ENCODE assay signal across 24 cellular contexts in the genomic region with DNA sequence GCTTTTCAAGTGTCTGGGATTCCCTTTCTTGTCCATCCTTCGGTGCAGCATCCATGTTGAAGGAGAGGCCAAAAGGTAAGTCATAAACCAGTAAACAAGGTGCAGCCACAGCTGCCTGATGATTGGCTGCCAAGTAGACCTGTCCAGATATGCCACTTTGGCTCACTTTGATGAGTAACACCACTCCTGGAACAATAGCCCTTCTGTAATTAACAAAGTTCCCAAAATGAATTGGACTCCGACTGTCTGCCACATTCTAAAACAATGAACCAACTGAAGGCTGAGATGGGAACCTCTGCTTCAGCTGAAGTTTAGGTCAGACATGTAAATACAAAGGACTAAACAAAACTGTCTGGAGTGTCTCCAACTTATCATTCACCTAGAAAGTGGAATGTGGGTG.
DNase-seq lines count a peak whose midpoint lies in the region; ATAC-seq and TF ChIP-seq lines count a peak whose summit lies in the region.
"Had no signal": no experiment of that assay in that cellular context is flagged by ENCODE, and none has a peak within 500 bp of the region (broad histone marks: within the 10 kb centered on the region; RNA-seq: fewer than 3 reads in every experiment).

No MANE protein-coding gene starts in this region.

- RAD21 ChIA-PET in HCT116 (lab: Charles Lee; ENCODE audit: low non-redundant PET in 1 of 2, low total read pairs in 2 of 2, uncharacterized antibody in 2 of 2, unreplicated experiment in 2 of 2) = no interaction called here

- no peaks in the 10 kb centered on the region for H3K9me2 ChIP-seq in HCT116 (ENCODE audit: insufficient read depth)

- TF ChIP-seq POLR2A in HCT116 (IDR thresholded peaks at IDR 0.05; ENCODE audit: borderline replicate concordance, extremely low read depth, insufficient read depth, insufficient read length) = no peak

- no peak overlapping the region for H3K27ac ChIP-seq in HCT116 (ENCODE audit: low read depth, low read length)
- peak overlapping the region; percentile 64 for H3K27ac ChIP-seq in epithelial cell of prostate
- H3K27ac ChIP-seq: Peyer's patch, SJSA1 had no signal

- no peaks in the 10 kb centered on the region for H3K36me3 ChIP-seq in HCT116 (ENCODE audit: control insufficient read depth in 1 of 2, insufficient read depth in 2 of 2, low read length in 2 of 2)
- H3K36me3 ChIP-seq: Peyer's patch, SJSA1 had no signal

- peaks cover 0 to 7% of the 10 kb centered on the region in 2 experiments; a peak in 1 of 4 replicates for H3K4me1 ChIP-seq in HCT116 (ENCODE audit: control insufficient read depth in 1 of 2, insufficient read depth in 2 of 2, low read length in 2 of 2)
- H3K4me1 ChIP-seq: Peyer's patch, SJSA1 had no signal

- DNase-seq in HCT116 (ENCODE audit: low read depth, low spot score) = no peak
- peak; percentile 83 for DNase-seq in SW480 (ENCODE audit: low spot score)
- peak; percentile 90 for DNase-seq in epithelial cell of prostate (ENCODE audit: low read depth, low spot score)
- peak; percentile 6 for DNase-seq in left lobe of liver (ENCODE audit: low spot score)
- no peak for DNase-seq in stimulated activated naive CD4-positive, alpha-beta T cell (lab: John Stamatoyannopoulos, UW)
- no peak for DNase-seq in left ventricle myocardium superior
- DNase-seq in HuH-7.5 (ENCODE audit: low spot score) = no peak
- DNase-seq: AML-193; C1 segment of cervical spinal cord; CD8-positive, alpha-beta T cell; GF-D8; GOT3; HCEC 1CT; NCI-H1092 treated with DMSO at 0.1 percent for 48 hours; NCI-H2029 treated with DMSO at 0.1 percent for 48 hours; NCI-H226; NCI-H524; NCI-H774; NK-92 treated with Interleukin-12 subunit alpha and Interleukin-12 subunit beta, amount 100 ng/mL, for 24 hours; Peyer's patch had no signal

- BruUV-seq in HCT116 (replicated peaks; lab: Mats Ljungman, UMichigan) = no TSS peak

- H3K4me2 ChIP-seq in HCT116 (ENCODE audit: low read length) = 0 out of 2 replicates have a peak overlapping the region, but pooled peaks have one; percentile 30

- POLR2A ChIA-PET in HCT116 (lab: Charles Lee) = interaction anchor here (1.0 kb wide), 1 partner anchor 9 kb away, joined by 4 read pairs; no protein-coding TSS in a partner anchor

- H4K20me1 ChIP-seq in HCT116 (ENCODE audit: insufficient read depth) = no peaks in the 10 kb centered on the region

- H3K4me3 ChIP-seq in HCT116 (replicated peaks in 1 of 2; ENCODE audit: low read depth in 1 of 2, low read length in 2 of 2) = no peak overlapping the region
- H3K4me3 ChIP-seq: K562, Peyer's patch, SJSA1 had no signal

- H3K79me2 ChIP-seq in HCT116 (ENCODE audit: insufficient read depth, low read length) = no peaks in the 10 kb centered on the region

- intact Hi-C loops in HCT116 (cut with micrococcal nuclease) = no loop called here
- intact Hi-C loops in left ventricle myocardium superior (cut with micrococcal nuclease) = no loop called here

- H3K9me3 ChIP-seq in HCT116 (ENCODE audit: control insufficient read depth in 1 of 2, insufficient read depth in 1 of 2, low read depth in 1 of 2, low read length in 2 of 2) = no peaks in the 10 kb centered on the region
- H3K9me3 ChIP-seq: Peyer's patch, SJSA1 had no signal

- CTCF ChIA-PET in HCT116 (lab: Charles Lee) = no interaction called here

- ATAC-seq in HCT116 (peak; percentile 46), left lobe of liver (no peak), GM21529 (IDR thresholded peaks at IDR 0.05; ENCODE audit: unreplicated experiment) (no peak), left ventricle myocardium superior (no peak)
- ATAC-seq: CD8-positive, alpha-beta T cell; K562; Right ventricle myocardium inferior had no signal

- no peaks in the 10 kb centered on the region for H3K27me3 ChIP-seq in HCT116 (ENCODE audit: insufficient read depth, low read length)
- H3K27me3 ChIP-seq: Peyer's patch had no signal

- no peak for TF ChIP-seq RAD21 in HCT116 (IDR thresholded peaks at IDR 0.05; ENCODE audit: low read depth)

- TF ChIP-seq CTCF in HCT116 (IDR thresholded peaks at IDR 0.05 in 2 of 3, conservative IDR thresholded peaks at IDR 0.05 in 1 of 3; ENCODE audit: borderline replicate concordance in 1 of 3, insufficient read depth in 1 of 3, low read depth in 2 of 3, low read length in 2 of 3) = no peak

- no peak overlapping the region for H3K9ac ChIP-seq in HCT116 (ENCODE audit: low read length)

- H2AFZ ChIP-seq in HCT116 (ENCODE audit: low read depth, low read length, poor library complexity, severe bottlenecking) = no peak overlapping the region

TF ChIP-seq in HCT116, 20 proteins besides CTCF, POLR2A, EP300 and RAD21:
- no peak for TF ChIP-seq EGR1 (IDR thresholded peaks at IDR 0.05; ENCODE audit: low read depth)
- no peak for TF ChIP-seq SIN3A (IDR thresholded peaks at IDR 0.05; ENCODE audit: low read depth)
- no peak for TF ChIP-seq SRF (IDR thresholded peaks at IDR 0.05; ENCODE audit: low read depth)
- no peak for TF ChIP-seq ZFX (IDR thresholded peaks at IDR 0.05)
- no peak for TF ChIP-seq POLR2AphosphoS5 (IDR thresholded peaks at IDR 0.05; ENCODE audit: low read depth, low read length)
- TF ChIP-seq REST (IDR thresholded peaks at IDR 0.05; ENCODE audit: low read depth) = no peak
- TF ChIP-seq ATF3 (IDR thresholded peaks at IDR 0.05) = no peak
- no peak for TF ChIP-seq FOSL1 (IDR thresholded peaks at IDR 0.05; ENCODE audit: low read depth)
- TF ChIP-seq SP1 (IDR thresholded peaks at IDR 0.05; ENCODE audit: low read depth) = no peak
- no peak for TF ChIP-seq EZH2 (IDR thresholded peaks at IDR 0.05)
- TF ChIP-seq, protein P1, sequence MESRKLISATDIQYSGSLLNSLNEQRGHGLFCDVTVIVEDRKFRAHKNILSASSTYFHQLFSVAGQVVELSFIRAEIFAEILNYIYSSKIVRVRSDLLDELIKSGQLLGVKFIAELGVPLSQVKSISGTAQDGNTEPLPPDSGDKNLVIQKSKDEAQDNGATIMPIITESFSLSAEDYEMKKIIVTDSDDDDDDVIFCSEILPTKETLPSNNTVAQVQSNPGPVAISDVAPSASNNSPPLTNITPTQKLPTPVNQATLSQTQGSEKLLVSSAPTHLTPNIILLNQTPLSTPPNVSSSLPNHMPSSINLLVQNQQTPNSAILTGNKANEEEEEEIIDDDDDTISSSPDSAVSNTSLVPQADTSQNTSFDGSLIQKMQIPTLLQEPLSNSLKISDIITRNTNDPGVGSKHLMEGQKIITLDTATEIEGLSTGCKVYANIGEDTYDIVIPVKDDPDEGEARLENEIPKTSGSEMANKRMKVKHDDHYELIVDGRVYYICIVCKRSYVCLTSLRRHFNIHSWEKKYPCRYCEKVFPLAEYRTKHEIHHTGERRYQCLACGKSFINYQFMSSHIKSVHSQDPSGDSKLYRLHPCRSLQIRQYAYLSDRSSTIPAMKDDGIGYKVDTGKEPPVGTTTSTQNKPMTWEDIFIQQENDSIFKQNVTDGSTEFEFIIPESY (IDR thresholded peaks at IDR 0.05; ENCODE audit: extremely low read depth, insufficient replicate concordance, low read length) = no peak
- no peak for TF ChIP-seq TCF7L2 (IDR thresholded peaks at IDR 0.05; ENCODE audit: borderline replicate concordance, extremely low read depth, insufficient read depth, insufficient read length)
- TF ChIP-seq JUND (IDR thresholded peaks at IDR 0.05) = no peak
- no peak for TF ChIP-seq CEBPB (IDR thresholded peaks at IDR 0.05; ENCODE audit: low read depth)
- no peak for TF ChIP-seq ELF1 (IDR thresholded peaks at IDR 0.05; ENCODE audit: borderline replicate concordance, low read depth)
- no peak for TF ChIP-seq EZH2phosphoT487 (IDR thresholded peaks at IDR 0.05; ENCODE audit: borderline replicate concordance)
- no peak for TF ChIP-seq CBX3 (IDR thresholded peaks at IDR 0.05; ENCODE audit: low read depth)
- TF ChIP-seq, protein P2, sequence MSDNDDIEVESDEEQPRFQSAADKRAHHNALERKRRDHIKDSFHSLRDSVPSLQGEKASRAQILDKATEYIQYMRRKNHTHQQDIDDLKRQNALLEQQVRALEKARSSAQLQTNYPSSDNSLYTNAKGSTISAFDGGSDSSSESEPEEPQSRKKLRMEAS (IDR thresholded peaks at IDR 0.05) = no peak
- no peak for TF ChIP-seq YY1 (IDR thresholded peaks at IDR 0.05; ENCODE audit: extremely low read depth, insufficient replicate concordance, low read depth, low read length)

Comparison
In these comparisons a context has a peak if more than half of its experiments do, and no peak if none do; other contexts are left out.
1. DNase-seq: peak in SW480 (single experiment), epithelial cell of prostate (single experiment) and left lobe of liver (single experiment); none in HCT116 (single experiment), stimulated activated naive CD4-positive, alpha-beta T cell (0 of 6), left ventricle myocardium superior (single experiment) and HuH-7.5 (single experiment).